Comparison of ENCODE assay signal across 7 cellular contexts in the genomic region with DNA sequence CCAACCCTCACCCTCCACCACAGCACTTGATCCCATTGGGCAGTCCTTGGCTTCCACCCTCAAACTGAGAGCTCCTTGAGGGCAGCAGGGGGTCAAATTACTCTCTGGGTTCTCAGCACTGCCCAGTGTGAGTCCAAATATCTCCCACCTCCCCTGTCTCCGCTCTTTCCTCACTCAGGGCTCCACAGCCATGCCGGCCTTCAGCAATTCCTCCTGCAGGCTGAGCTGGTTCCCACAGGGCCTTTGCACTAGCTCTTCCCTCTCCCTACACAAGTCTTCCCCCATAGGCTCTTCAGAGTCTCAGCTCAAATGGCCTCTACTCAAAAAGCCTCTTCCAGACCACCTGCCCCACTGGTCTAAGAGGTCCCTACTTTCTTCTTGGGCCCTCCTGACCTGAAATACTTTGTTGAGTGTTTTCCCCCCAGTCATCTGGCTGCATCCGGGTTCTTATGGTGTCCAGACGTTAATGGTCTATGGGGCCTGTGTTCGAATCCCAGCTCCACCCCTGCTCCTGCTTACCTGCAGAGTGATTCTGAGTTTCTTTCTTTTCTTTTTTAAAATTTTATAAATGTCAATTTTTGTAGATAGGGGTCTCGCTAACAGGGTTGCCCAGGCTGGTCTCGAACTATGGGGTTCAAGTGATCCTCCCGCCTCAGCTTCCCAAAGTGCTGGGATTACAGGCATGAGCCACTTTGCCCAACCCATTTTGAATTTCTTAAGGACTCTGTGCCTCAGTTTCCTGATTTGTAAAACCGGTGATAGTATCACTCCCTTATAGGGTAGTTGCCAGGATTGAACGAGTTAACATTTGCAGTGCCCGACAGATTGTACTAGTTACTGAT. TPM values are rescaled to one million over a fixed set of nuclear protein-coding genes. Genes with fewer than 3 reads are reported as not detected.
A peak's percentile ranks its signal among the peaks of the same experiment; 100 is the strongest.
DNase-seq lines count a peak whose midpoint lies in the region; ATAC-seq, FAIRE-seq and TF ChIP-seq lines count a peak whose summit lies in the region.

No MANE protein-coding gene starts in this region.

- H3K9me3 ChIP-seq in kidney (ENCODE audit: control insufficient read depth in 1 of 2, low read length in 2 of 2) = peaks cover 3 to 5% of the 10 kb centered on the region in 2 donors
- peaks cover 0 to 5% (median 0%) of the 10 kb centered on the region in 5 donors for H3K9me3 ChIP-seq in subcutaneous abdominal adipose tissue (ENCODE audit: control insufficient read depth in 5 of 5, low read length in 5 of 5)

- H3K36me3 Mint-ChIP-seq in activated naive CD8-positive, alpha-beta T cell treated with anti-CD3 and anti-CD28 coated beads, Interleukin-2, amount 50 U/mL, for 24 hours (ENCODE audit: low read depth) = peaks cover 34% of the 10 kb centered on the region

- peak overlapping the region; percentile 91 for H3K27ac Mint-ChIP-seq in activated naive CD8-positive, alpha-beta T cell treated with anti-CD3 and anti-CD28 coated beads, Interleukin-2, amount 50 U/mL, for 24 hours

- peaks cover 48% of the 10 kb centered on the region for H3K4me1 Mint-ChIP-seq in activated naive CD8-positive, alpha-beta T cell treated with anti-CD3 and anti-CD28 coated beads, Interleukin-2, amount 50 U/mL, for 24 hours

- H3K9me3 Mint-ChIP-seq in activated naive CD8-positive, alpha-beta T cell treated with anti-CD3 and anti-CD28 coated beads, Interleukin-2, amount 50 U/mL, for 24 hours = peaks cover 6% of the 10 kb centered on the region

- peak overlapping the region; percentile 96 for H3K27ac ChIP-seq in kidney (ENCODE audit: low read depth in 2 of 2, low read length in 2 of 2)
- peak overlapping the region; percentile 86 for H3K27ac ChIP-seq in subcutaneous abdominal adipose tissue (ENCODE audit: low read depth, low read length)

- TF ChIP-seq CTCF in kidney (IDR thresholded peaks at IDR 0.05; ENCODE audit: borderline replicate concordance, extremely low read depth, insufficient read depth) = no peak

- intact Hi-C loops in kidney (cut with DNase I) = no loop called here

- H3K36me3 ChIP-seq in kidney (ENCODE audit: control insufficient read depth in 1 of 2, insufficient read depth in 2 of 2, low read length in 2 of 2) (no peaks in the 10 kb centered on the region), subcutaneous abdominal adipose tissue (ENCODE audit: control insufficient read depth in 5 of 5, insufficient read depth in 5 of 5, low read length in 5 of 5) (no peaks in the 10 kb centered on the region)

- peak overlapping the region; percentile 59 for H3K4me3 ChIP-seq in Jurkat, Clone E6-1 (ENCODE audit: low read length)
- H3K4me3 ChIP-seq in kidney (ENCODE audit: low read length in 2 of 2) = peak overlapping the region; percentile 28 to 74
- peak overlapping the region; percentile 64 to 81 (median 74) for H3K4me3 ChIP-seq in subcutaneous abdominal adipose tissue (ENCODE audit: low read depth in 1 of 5, low read length in 5 of 5)

- no peak for DNase-seq in Jurkat, Clone E6-1 (ENCODE audit: low read depth, low spot score)
- no peak for DNase-seq in activated naive CD8-positive, alpha-beta T cell treated with anti-CD3 and anti-CD28 coated beads, Interleukin-2, amount 50 U/mL, for 24 hours
- DNase-seq in kidney (peak; percentile 38), NCI-H524 (lab: John Stamatoyannopoulos, UW) (no peak), AG20443 (ENCODE audit: low spot score) (no peak)

- H3K4me1 ChIP-seq in kidney (ENCODE audit: control insufficient read depth in 1 of 2, insufficient read depth in 1 of 2, low read depth in 1 of 2, low read length in 2 of 2) (peaks cover 0 to 14% of the 10 kb centered on the region in 2 donors), subcutaneous abdominal adipose tissue (ENCODE audit: control insufficient read depth in 5 of 5, insufficient read depth in 5 of 5, low read length in 5 of 5) (peaks cover 9 to 45% (median 39%) of the 10 kb centered on the region in 5 donors)

- H3K9ac ChIP-seq in kidney (ENCODE audit: low read length in 2 of 2) = peak overlapping the region in 1 of 2 donors; percentile 59
- H3K9ac ChIP-seq in subcutaneous abdominal adipose tissue (ENCODE audit: low read length in 5 of 5) = peak overlapping the region; percentile 52 to 92 (median 73)

- H3K4me3 Mint-ChIP-seq in activated naive CD8-positive, alpha-beta T cell treated with anti-CD3 and anti-CD28 coated beads, Interleukin-2, amount 50 U/mL, for 24 hours = peak overlapping the region; percentile 96

- H3K27me3 ChIP-seq in subcutaneous abdominal adipose tissue (ENCODE audit: control insufficient read depth in 5 of 5, insufficient read depth in 4 of 5, low read length in 5 of 5) = peaks cover 0 to 19% (median 7%) of the 10 kb centered on the region in 5 donors

- no peaks in the 10 kb centered on the region for H3K27me3 Mint-ChIP-seq in activated naive CD8-positive, alpha-beta T cell treated with anti-CD3 and anti-CD28 coated beads, Interleukin-2, amount 50 U/mL, for 24 hours

- ATAC-seq in activated naive CD8-positive, alpha-beta T cell treated with anti-CD3 and anti-CD28 coated beads, Interleukin-2, amount 50 U/mL, for 24 hours = no peak
- ATAC-seq in GM19324 (IDR thresholded peaks at IDR 0.05; ENCODE audit: low FRiP score, unreplicated experiment) = no peak

- FAIRE-seq in kidney (lab: Jason Lieb, UNC) = no peak

RNA-seq across cellular contexts. Expression of a gene that starts 1.0 kb away (rescaled TPM):
- 16.3 TPM for polyA plus RNA-seq in Jurkat, Clone E6-1 (2012; ENCODE audit: insufficient read depth, insufficient read length)
- 115 TPM for total RNA-seq in kidney
- 13.8 TPM for polyA plus RNA-seq in kidney (ENCODE audit: insufficient read depth, low read depth, low replicate concordance)

RNA-seq across cellular contexts. Expression of a gene that starts 44.2 kb away (rescaled TPM):
- polyA plus RNA-seq in Jurkat, Clone E6-1 (2012; ENCODE audit: insufficient read depth, insufficient read length) = 152 TPM
- 72.1 TPM for total RNA-seq in kidney
- polyA plus RNA-seq in kidney (ENCODE audit: insufficient read depth, low read depth, low replicate concordance) = 145 TPM
